27 cellular contexts compared by ENCODE assay signal in the genomic region with DNA sequence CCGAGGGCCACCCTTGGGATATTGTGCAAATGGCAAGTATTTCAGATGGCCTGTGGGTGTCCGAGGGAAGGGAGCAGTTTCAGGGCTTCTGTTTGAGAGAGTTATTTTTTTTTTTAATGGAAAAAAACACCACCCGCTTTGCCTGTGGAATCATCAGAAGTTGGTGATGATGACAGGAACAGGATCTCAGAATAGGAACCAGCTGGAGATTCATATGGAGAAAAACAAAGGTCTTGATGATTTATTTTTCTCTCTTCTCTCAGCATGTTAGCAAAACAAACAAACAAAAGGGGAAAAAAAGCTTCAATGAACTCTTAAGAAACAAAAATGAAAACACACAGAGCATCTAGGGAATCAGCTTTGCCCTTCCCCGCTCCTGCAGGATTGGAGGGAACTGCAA.
A peak's percentile ranks its signal among the peaks of the same experiment; 100 is the strongest.
DNase-seq lines count a peak whose midpoint lies in the region; ATAC-seq and TF ChIP-seq lines count a peak whose summit lies in the region.
"Had no signal": no experiment of that assay in that cellular context is flagged by ENCODE, and none has a peak within 500 bp of the region (broad histone marks: within the 10 kb centered on the region; RNA-seq: fewer than 3 reads in every experiment).

No MANE protein-coding gene starts in this region.

- in situ Hi-C loops in GM13976 (cut with MboI; ENCODE audit: low sequenced_read_pairs, unreplicated experiment) = no loop called here

- no peak overlapping the region for H2AFZ ChIP-seq in GM23338
- H2AFZ ChIP-seq: PC-9 had no signal

- no peak for TF ChIP-seq CTCF in AG10803 (conservative IDR thresholded peaks at IDR 0.05; ENCODE audit: low read length)
- TF ChIP-seq CTCF in GM13976 (IDR thresholded peaks at IDR 0.05; ENCODE audit: borderline replicate concordance, control extremely low read depth, extremely low read depth, insufficient read depth, missing control alignments) = no peak
- TF ChIP-seq CTCF in GM23338 (conservative IDR thresholded peaks at IDR 0.05; ENCODE audit: low read depth in 2 of 2) = no peak
- TF ChIP-seq CTCF in lower leg skin (IDR thresholded peaks at IDR 0.05) = no peak

- H3F3A ChIP-seq in GM23338 (replicated peaks; ENCODE audit: low read depth) = no peaks in the 10 kb centered on the region

- no peak for ATAC-seq in GM21423 (IDR thresholded peaks at IDR 0.05; ENCODE audit: unreplicated experiment)
- no peak for ATAC-seq in GM23338
- ATAC-seq: activated CD4-positive, alpha-beta T cell treated with anti-CD3 and anti-CD28 coated beads for 36 hours; activated CD8-positive, alpha-beta T cell treated with anti-CD3 and anti-CD28 coated beads, Interleukin-2, amount 10 ng/mL, durations not matched to agents 7 days and 5 days; CD8-positive, alpha-beta T cell; natural killer cell; stimulated activated naive CD8-positive, alpha-beta T cell treated with anti-CD3 and anti-CD28 coated beads, Interleukin-15, Interleukin-2, amounts not matched to agents 100 U/mL and 50 U/mL, for 24 hours had no signal

- no peaks in the 10 kb centered on the region for H3K9me3 ChIP-seq in adipocyte (ENCODE audit: control insufficient read depth, low read length)
- H3K9me3 ChIP-seq: testis had no signal

- H3K9me3 Mint-ChIP-seq in GM23338 = no peaks in the 10 kb centered on the region; the same call in 2 of the 3 replicates
- H3K9me3 Mint-ChIP-seq: CD8-positive, alpha-beta T cell; natural killer cell had no signal

- no peak overlapping the region for H3K27ac ChIP-seq in GM23338 (ENCODE audit: low read depth)
- H3K27ac ChIP-seq: KMS-11, PC-9, testis, VCaP had no signal

- peaks cover 9% of the 10 kb centered on the region for H3K4me1 ChIP-seq in adipocyte (ENCODE audit: control insufficient read depth, insufficient read depth, low read length)
- peaks cover 10% of the 10 kb centered on the region; the same call in 1 of the 2 replicates for H3K4me1 ChIP-seq in GM23338 (ENCODE audit: insufficient read depth)
- H3K4me1 ChIP-seq: testis had no signal

- H3K9me2 ChIP-seq in GM23338 (ENCODE audit: insufficient read depth) = no peaks in the 10 kb centered on the region

- H4K20me1 ChIP-seq in GM23338 (replicated peaks; ENCODE audit: insufficient read depth) = no peaks in the 10 kb centered on the region

- peak overlapping the region; percentile 12; the same call in 1 of the 2 replicates for H3K4me3 ChIP-seq in AG10803 (ENCODE audit: low read length)
- no peak overlapping the region for H3K4me3 ChIP-seq in adipocyte (ENCODE audit: low read length)
- no peak overlapping the region for H3K4me3 ChIP-seq in GM23338
- H3K4me3 ChIP-seq in lower leg skin (ENCODE audit: low read depth, poor library complexity, severe bottlenecking) = no peak overlapping the region
- H3K4me3 ChIP-seq: PC-9, testis had no signal

- H3K9ac ChIP-seq in adipocyte (ENCODE audit: low read length) = no peak overlapping the region
- H3K9ac ChIP-seq: KMS-11 had no signal

- H3K4me2 ChIP-seq in GM23338 = no peak overlapping the region
- H3K4me2 ChIP-seq: KMS-11, PC-9 had no signal

- TF ChIP-seq POLR2A in lower leg skin (IDR thresholded peaks at IDR 0.05) = no peak

- H3K36me3 ChIP-seq in adipocyte (ENCODE audit: control insufficient read depth, insufficient read depth, low read length, severe bottlenecking) = no peaks in the 10 kb centered on the region
- no peaks in the 10 kb centered on the region for H3K36me3 ChIP-seq in GM23338 (ENCODE audit: insufficient read depth)

- H3K27me3 ChIP-seq in adipocyte (replicated peaks; ENCODE audit: control insufficient read depth, insufficient read depth, low read length) (peaks cover 9% of the 10 kb centered on the region), GM23338 (ENCODE audit: insufficient read depth) (no peaks in the 10 kb centered on the region)
- H3K27me3 ChIP-seq: testis had no signal

- H3K27ac Mint-ChIP-seq in GM23338 = no peak overlapping the region
- H3K27ac Mint-ChIP-seq: activated CD4-positive, alpha-beta T cell treated with anti-CD3 and anti-CD28 coated beads for 36 hours; activated CD8-positive, alpha-beta T cell treated with anti-CD3 and anti-CD28 coated beads, Interleukin-2, amount 10 ng/mL, durations not matched to agents 7 days and 5 days; CD8-positive, alpha-beta T cell; natural killer cell had no signal

- no peaks in the 10 kb centered on the region for H3K79me2 ChIP-seq in GM23338 (replicated peaks; ENCODE audit: insufficient read depth)

- peaks cover 9% of the 10 kb centered on the region for H3K27me3 Mint-ChIP-seq in GM23338 (ENCODE audit: insufficient read depth, low read depth, poor library complexity)

- WGBS in lower leg skin, 2 donors = 53 to 59% methylated on average over 4 of the region's 4 CpGs

- H3K4me3 Mint-ChIP-seq in GM23338 = no peak overlapping the region
- H3K4me3 Mint-ChIP-seq: activated CD4-positive, alpha-beta T cell treated with anti-CD3 and anti-CD28 coated beads for 36 hours; activated CD8-positive, alpha-beta T cell treated with anti-CD3 and anti-CD28 coated beads, Interleukin-2, amount 10 ng/mL, durations not matched to agents 7 days and 5 days; CD8-positive, alpha-beta T cell; natural killer cell had no signal

- H3K36me3 Mint-ChIP-seq in GM23338 (ENCODE audit: low read depth) = no peaks in the 10 kb centered on the region; the same call in 2 of the 3 replicates
- H3K36me3 Mint-ChIP-seq: CD8-positive, alpha-beta T cell; natural killer cell had no signal

- peaks cover 14% of the 10 kb centered on the region for H3K4me1 Mint-ChIP-seq in GM23338
- H3K4me1 Mint-ChIP-seq: activated CD4-positive, alpha-beta T cell treated with anti-CD3 and anti-CD28 coated beads for 36 hours; natural killer cell had no signal

- peak; percentile 71 for DNase-seq in AG10803 (ENCODE audit: low read depth)
- peak; percentile 41 for DNase-seq in adipocyte (ENCODE audit: low read depth)
- DNase-seq in fibroblast of peridontal ligament (ENCODE audit: extremely low read depth) = peak; percentile 12
- DNase-seq in pons (ENCODE audit: low spot score) = peak; percentile 33
- DNase-seq in GM13976 (ENCODE audit: low spot score) = no peak
- no peak for DNase-seq in GM23338 (ENCODE audit: low spot score)
- DNase-seq in lower leg skin (ENCODE audit: low spot score in 2 of 2) = no peak
- DNase-seq: activated CD4-positive, alpha-beta T cell treated with anti-CD3 and anti-CD28 coated beads for 36 hours; activated CD8-positive, alpha-beta T cell treated with anti-CD3 and anti-CD28 coated beads, Interleukin-2, amount 10 ng/mL, durations not matched to agents 7 days and 5 days; activated naive CD4-positive, alpha-beta T cell treated with anti-CD3 and anti-CD28 coated beads, Interleukin-2, amount 50 U/mL, for 16 hours; CD8-positive, alpha-beta T cell; effector CD4-positive, alpha-beta T cell; left ventricle myocardium superior; natural killer cell; NCI-H1417; NCI-H226; NCI-H69; occipital lobe; PC-9; SHP77 treated with DMSO at 0.1 percent for 48 hours; stimulated activated naive CD8-positive, alpha-beta T cell treated with anti-CD3 and anti-CD28 coated beads, Interleukin-15, Interleukin-2, amounts not matched to agents 100 U/mL and 50 U/mL, for 24 hours; SW 1271; T-helper 9 cell; testis had no signal

- intact Hi-C loops in lower leg skin (cut with DNase I; ENCODE audit: low total_unique reads) = no loop called here

TF ChIP-seq in GM23338, 12 proteins besides CTCF, POLR2A, EP300 and RAD21 (continues in another document):
- TF ChIP-seq STAT1 (IDR thresholded peaks at IDR 0.05; ENCODE audit: unreplicated experiment) (no peak), JUNB (IDR thresholded peaks at IDR 0.05; ENCODE audit: unreplicated experiment) (no peak), ETS1 (IDR thresholded peaks at IDR 0.05) (no peak), NANOG (IDR thresholded peaks at IDR 0.05; ENCODE audit: borderline replicate concordance) (no peak)

Comparison
In these comparisons a context has a peak if more than half of its experiments do, and no peak if none do; other contexts are left out.
1. DNase-seq: peak in AG10803 (single experiment), adipocyte (single experiment), fibroblast of peridontal ligament (single experiment) and pons (single experiment); none in GM13976 (single experiment), GM23338 (single experiment) and lower leg skin (0 of 2).